In the genomic region with DNA sequence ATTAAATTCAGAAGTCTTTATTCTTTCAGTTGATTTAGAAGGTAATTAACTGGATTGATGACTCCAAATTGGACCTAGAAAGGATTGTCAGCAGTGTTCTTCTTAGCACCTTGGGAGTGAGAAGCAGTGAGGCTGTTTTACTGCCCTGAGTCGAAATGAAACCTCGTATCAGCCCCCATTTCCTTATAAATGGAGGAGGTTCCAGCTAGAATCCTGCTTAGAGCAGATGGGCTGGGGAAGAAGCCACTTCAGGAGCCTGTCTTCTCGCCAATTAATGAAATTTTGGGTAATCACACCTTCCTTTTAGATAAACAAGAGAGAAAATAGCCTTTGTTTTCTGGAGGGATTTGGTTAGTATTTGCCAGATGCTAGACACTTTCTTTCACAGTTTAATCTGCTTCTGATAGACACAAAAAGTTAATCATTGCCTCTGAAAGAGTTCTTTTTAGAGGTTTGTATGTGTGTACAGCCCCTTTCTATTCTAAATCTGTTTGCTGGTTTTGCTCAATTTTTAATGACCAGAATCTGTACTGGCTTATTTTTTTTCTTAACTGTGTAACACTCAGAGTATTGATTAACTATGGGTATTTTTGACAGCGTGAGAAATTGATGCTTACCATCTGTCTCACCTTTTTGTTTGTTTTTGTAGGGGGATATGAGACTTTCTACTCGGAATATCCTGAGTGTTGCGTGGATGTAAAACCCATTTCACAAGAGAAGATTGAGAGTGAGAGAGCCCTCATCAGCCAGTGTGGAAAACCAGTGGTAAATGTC, we compare ENCODE assay signal across 9 cellular contexts. TPM values are rescaled to one million over a fixed set of nuclear protein-coding genes. Genes with fewer than 3 reads are reported as not detected.
A peak's percentile ranks its signal among the peaks of the same experiment; 100 is the strongest.
DNase-seq lines count a peak whose midpoint lies in the region; ATAC-seq and TF ChIP-seq lines count a peak whose summit lies in the region.
"Had no signal": no experiment of that assay in that cellular context is flagged by ENCODE, and none has a peak within 500 bp of the region (broad histone marks: within the 10 kb centered on the region; RNA-seq: fewer than 3 reads in every experiment).

No MANE protein-coding gene starts in this region.

- DNase-seq in Karpas-422 (no peak), progenitor cell of endocrine pancreas (ENCODE audit: low spot score, unreplicated experiment) (no peak), COLO829 (ENCODE audit: low spot score) (no peak)
- DNase-seq in stimulated activated CD4-positive, alpha-beta T cell treated with anti-CD3 and anti-CD28 coated beads, Interleukin-2, amount 100 ng/mL, for 48 hours, result no peak
- no peak for DNase-seq in stimulated activated CD8-positive, alpha-beta memory T cell treated with anti-CD3 and anti-CD28 coated beads, Interleukin-4, amount 100 ng/mL, for 48 hours
- DNase-seq: activated CD4-positive, alpha-beta T cell treated with anti-CD3 and anti-CD28 coated beads, Interleukin-2, amount 50 U/mL, for 1 hour had no signal

- peaks cover 53% of the 10 kb centered on the region for H3K4me1 ChIP-seq in Karpas-422 (ENCODE audit: low read length)

- no peaks in the 10 kb centered on the region for H3K9me3 Mint-ChIP-seq in progenitor cell of endocrine pancreas (ENCODE audit: low read depth)

- H3K9me2 ChIP-seq in Karpas-422 (replicated peaks; ENCODE audit: insufficient read depth, low read length), result no peaks in the 10 kb centered on the region

- ATAC-seq in GM18517 (IDR thresholded peaks at IDR 0.05; ENCODE audit: unreplicated experiment) (peak; percentile 10), HG03432 (IDR thresholded peaks at IDR 0.05; ENCODE audit: unreplicated experiment) (no peak)

- 0 out of 2 replicates have a peak, but pooled peaks cover 9% of the 10 kb centered on the region for H3K36me3 ChIP-seq in Karpas-422 (ENCODE audit: insufficient read depth, low read length)

- H3K36me3 Mint-ChIP-seq in progenitor cell of endocrine pancreas (ENCODE audit: insufficient read depth), result peaks cover 20% of the 10 kb centered on the region

- H3K27ac ChIP-seq in Karpas-422 (ENCODE audit: low read length) (no peak overlapping the region), cingulate gyrus (ENCODE audit: low read depth, low read length) (peak overlapping the region; percentile 60)

- H3K79me2 ChIP-seq in Karpas-422 (ENCODE audit: low read length), result 0 out of 2 replicates have a peak, but pooled peaks cover 3% of the 10 kb centered on the region

- H3K27ac Mint-ChIP-seq in progenitor cell of endocrine pancreas, result peak overlapping the region; percentile 95

- no peak for TF ChIP-seq CTCF in progenitor cell of endocrine pancreas (IDR thresholded peaks at IDR 0.05; ENCODE audit: unreplicated experiment)

- H3K27me3 Mint-ChIP-seq in progenitor cell of endocrine pancreas, result no peaks in the 10 kb centered on the region

- peaks cover 46% of the 10 kb centered on the region for H3K4me1 Mint-ChIP-seq in progenitor cell of endocrine pancreas (ENCODE audit: low read depth)

- H4K20me1 ChIP-seq in Karpas-422 (ENCODE audit: insufficient read depth, low read depth, low read length), result peaks cover 64% of the 10 kb centered on the region

- H3K27me3 ChIP-seq in Karpas-422 (ENCODE audit: low read length), result no peaks in the 10 kb centered on the region; the same call in 1 of the 2 replicates

- no peak overlapping the region for H2AFZ ChIP-seq in Karpas-422 (ENCODE audit: low read length)

- H3K9me3 ChIP-seq in Karpas-422 (ENCODE audit: low read length), result no peaks in the 10 kb centered on the region

- no peak overlapping the region for H3K4me3 ChIP-seq in Karpas-422 (ENCODE audit: low read length)

- H3K4me3 Mint-ChIP-seq in progenitor cell of endocrine pancreas (ENCODE audit: low read depth), result peak overlapping the region; percentile 88

- H3K9ac ChIP-seq in Karpas-422 (ENCODE audit: low read length), result no peak overlapping the region

- H3K4me2 ChIP-seq in Karpas-422 (ENCODE audit: low read depth, low read length, poor library complexity, severe bottlenecking), result peak overlapping the region; percentile 45

RNA-seq across cellular contexts. Expression of gene DUSP5, which starts 4.6 kb away (rescaled TPM):
- total RNA-seq in Karpas-422 (2014; rRNA removed; shearing (Covaris generic); ENCODE audit: low replicate concordance), result 23.6 and 26.6 TPM in 2 replicates
- 92.9 and 97.9 TPM in 2 replicates for total RNA-seq in progenitor cell of endocrine pancreas
